ENCODE assay signal across 15 cellular contexts in genomic region chr12:5273709-5274108, GRCh38.
"Had no signal": no experiment of that assay in that cellular context is flagged by ENCODE, and none has a peak within 500 bp of the region (broad histone marks: within the 10 kb centered on the region; RNA-seq: fewer than 3 reads in every experiment).

No MANE protein-coding gene starts in this region.

- H3K27me3 ChIP-seq: adrenal gland, esophagus muscularis mucosa, sigmoid colon, tibial artery had no signal

- H3K36me3 ChIP-seq: adrenal gland, esophagus muscularis mucosa, sigmoid colon, tibial artery had no signal

- H3K4me3 ChIP-seq: adrenal gland, esophagus muscularis mucosa, sigmoid colon, tibial artery had no signal

- ATAC-seq: activated CD4-positive, alpha-beta T cell treated with anti-CD3 and anti-CD28 coated beads for 36 hours; activated naive CD4-positive, alpha-beta T cell treated with anti-CD3 and anti-CD28 coated beads, Interleukin-2, amount 50 U/mL, for 72 hours; naive thymus-derived CD8-positive, alpha-beta T cell; stimulated activated naive B cell treated with anti-CD40 and anti-IgM and Interleukin-4, amounts not matched to agents 10 μg/mL and 1 μg/mL and 100 μg/mL, for 72 hours; WTC11 had no signal

- H3K9me3 ChIP-seq: adrenal gland, esophagus muscularis mucosa, sigmoid colon, tibial artery had no signal

- H3K27ac ChIP-seq: adrenal gland, esophagus muscularis mucosa, sigmoid colon, tibial artery had no signal

- H3K4me1 ChIP-seq: adrenal gland, esophagus muscularis mucosa, sigmoid colon, tibial artery had no signal

- DNase-seq: activated CD4-positive, alpha-beta T cell treated with anti-CD3 and anti-CD28 coated beads for 36 hours; activated CD4-positive, alpha-beta T cell treated with anti-CD3 and anti-CD28 coated beads, Interleukin-2, amount 50 U/mL, for 48 hours; activated gamma-delta T cell treated with Interleukin-2 at 50 U/mL for 16 hours; activated T-cell treated with anti-CD3 and anti-CD28 coated beads for 4 hours; adrenal gland; cerebellar nuclear complex; effector CD8-positive, alpha-beta T cell; mesenchymal stem cell; naive thymus-derived CD8-positive, alpha-beta T cell; sigmoid colon; stimulated activated naive B cell treated with anti-CD40 and anti-IgM and Interleukin-4, amounts not matched to agents 10 μg/mL and 1 μg/mL and 100 μg/mL, for 72 hours; tibial artery had no signal
